ENCODE assay signal across 7 cellular contexts in the genomic region with DNA sequence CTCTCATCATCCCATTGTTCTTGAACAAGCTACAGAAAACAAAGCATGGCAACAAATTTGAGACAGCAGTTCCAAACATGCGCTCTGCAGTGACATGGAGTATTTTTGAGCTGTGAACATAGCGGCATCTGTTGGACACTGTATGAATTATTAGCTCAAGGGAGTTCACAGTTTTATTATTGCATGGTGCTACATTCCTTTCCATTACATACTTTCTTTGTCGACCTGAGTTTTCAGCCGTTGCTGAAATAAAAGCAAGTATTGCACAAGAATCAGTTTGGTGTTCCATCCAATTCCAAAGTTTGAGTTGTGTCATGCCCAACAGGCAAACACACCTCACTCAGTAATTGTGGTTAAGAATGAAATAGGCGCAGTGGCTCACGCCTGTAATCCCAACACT. TPM values are rescaled to one million over a fixed set of nuclear protein-coding genes. Genes with fewer than 3 reads are reported as not detected.
DNase-seq lines count a peak whose midpoint lies in the region; ATAC-seq, FAIRE-seq and TF ChIP-seq lines count a peak whose summit lies in the region.

No MANE protein-coding gene starts in this region.

- POLR2A ChIA-PET in CD8-positive, alpha-beta memory T cell (lab: Charles Lee), result interaction anchor here (1.0 kb wide), 1 partner anchor 129 kb away, joined by 3 read pairs; no protein-coding TSS in a partner anchor

- peaks cover 6 to 9% of the 10 kb centered on the region in 2 donors for H3K27me3 Mint-ChIP-seq in CD8-positive, alpha-beta memory T cell

- no peaks in the 10 kb centered on the region for H3K79me2 ChIP-seq in hepatocyte

- no peak overlapping the region for H3K4me3 Mint-ChIP-seq in CD8-positive, alpha-beta memory T cell

- H3K4me1 ChIP-seq in hepatocyte (ENCODE audit: insufficient read depth), result no peaks in the 10 kb centered on the region
- H3K4me1 ChIP-seq in CD8-positive, alpha-beta memory T cell (ENCODE audit: insufficient read depth, low read length), result no peaks in the 10 kb centered on the region

- TF ChIP-seq CTCF in GM06990 (IDR thresholded peaks at IDR 0.05; ENCODE audit: insufficient read depth, low read length, poor library complexity, severe bottlenecking) (peak; percentile 18), hepatocyte (IDR thresholded peaks at IDR 0.05; ENCODE audit: poor library complexity) (peak; percentile 46), GM13976 (IDR thresholded peaks at IDR 0.05; ENCODE audit: borderline replicate concordance, control extremely low read depth, extremely low read depth, insufficient read depth, missing control alignments) (no peak)

- H3K4me2 ChIP-seq in hepatocyte, result no peak overlapping the region

- no peak for FAIRE-seq in HTR-8/SVneo (lab: Jason Lieb, UNC)

- H3K9me3 Mint-ChIP-seq in CD8-positive, alpha-beta memory T cell, result peaks cover 0 to 2% (median 0%) of the 10 kb centered on the region in 5 donors

- no peaks in the 10 kb centered on the region for H3K9me2 ChIP-seq in hepatocyte (replicated peaks; ENCODE audit: insufficient read depth)

- H4K20me1 ChIP-seq in hepatocyte (ENCODE audit: insufficient read depth, poor library complexity, severe bottlenecking), result no peaks in the 10 kb centered on the region

- H3K27ac ChIP-seq in hepatocyte, result no peak overlapping the region
- no peak overlapping the region for H3K27ac ChIP-seq in CD8-positive, alpha-beta memory T cell (ENCODE audit: low read depth, low read length)

- no peak overlapping the region for H3K4me3 ChIP-seq in GM06990 (replicated peaks; ENCODE audit: low read depth, low read length)
- H3K4me3 ChIP-seq in hepatocyte, result no peak overlapping the region
- no peak overlapping the region for H3K4me3 ChIP-seq in CD8-positive, alpha-beta memory T cell (ENCODE audit: low read length)

- H3K4me1 Mint-ChIP-seq in CD8-positive, alpha-beta memory T cell, result peaks cover 4 to 11% (median 9%) of the 10 kb centered on the region in 3 donors

- H3K27me3 ChIP-seq in GM06990 (replicated peaks; ENCODE audit: control insufficient read depth, insufficient read depth, low read length), result no peaks in the 10 kb centered on the region
- no peaks in the 10 kb centered on the region for H3K27me3 ChIP-seq in hepatocyte
- peaks cover 3% of the 10 kb centered on the region for H3K27me3 ChIP-seq in CD8-positive, alpha-beta memory T cell (ENCODE audit: insufficient read depth, low read length, poor library complexity, severe bottlenecking)

- H3K36me3 ChIP-seq in GM06990 (ENCODE audit: control insufficient read depth, insufficient read depth, low read length), result no peaks in the 10 kb centered on the region
- H3K36me3 ChIP-seq in hepatocyte (replicated peaks; ENCODE audit: insufficient read depth, low read depth), result no peaks in the 10 kb centered on the region
- H3K36me3 ChIP-seq in CD8-positive, alpha-beta memory T cell (ENCODE audit: insufficient read depth, low read length), result no peaks in the 10 kb centered on the region

- CTCF ChIA-PET in CD8-positive, alpha-beta memory T cell (lab: Charles Lee), result interaction anchor here (1.2 to 1.7 kb wide), 3 partner anchors 75 to 146 kb away, joined by 3 to 11 read pairs (median 4); no protein-coding TSS in a partner anchor

- no peaks in the 10 kb centered on the region for H3K9me3 ChIP-seq in hepatocyte (ENCODE audit: low read depth)
- no peaks in the 10 kb centered on the region for H3K9me3 ChIP-seq in CD8-positive, alpha-beta memory T cell (ENCODE audit: low read length)

- H2AFZ ChIP-seq in hepatocyte, result no peak overlapping the region

- ATAC-seq in GM19395 (IDR thresholded peaks at IDR 0.05; ENCODE audit: unreplicated experiment), result no peak

- H3K36me3 Mint-ChIP-seq in CD8-positive, alpha-beta memory T cell, result no peaks in the 10 kb centered on the region

- no peak overlapping the region for H3K27ac Mint-ChIP-seq in CD8-positive, alpha-beta memory T cell

- DNase-seq in GM06990 (ENCODE audit: extremely low read depth, insufficient read length) (no peak), HTR-8/SVneo (ENCODE audit: insufficient read length, low spot score) (peak; percentile 22), SK-N-DZ (ENCODE audit: low spot score) (peak; percentile 56), hepatocyte (ENCODE audit: low spot score) (peak; percentile 22), GM13976 (ENCODE audit: low spot score) (no peak)
- DNase-seq in CD8-positive, alpha-beta memory T cell, result no peak

- 79% methylated on average over 6 of the region's 6 CpGs for WGBS in hepatocyte (ENCODE audit: low lambda C conversion rate, missing lambda C conversion rate)

- in situ Hi-C loops in GM13976 (cut with MboI; ENCODE audit: low sequenced_read_pairs, unreplicated experiment), result no loop called here

RNA-seq across cellular contexts. Expression of gene METTL21C, which starts 30.1 kb away (rescaled TPM):
- not detected in 2 replicates for polyA plus RNA-seq in SK-N-DZ (2014; cell fraction: cytosol; rRNA removed)
- polyA plus RNA-seq in SK-N-DZ (2014; cell fraction: nucleus; rRNA removed), result not detected in 2 replicates
- total RNA-seq in hepatocyte, result not detected in 2 replicates
- 0.43 TPM in 1 of 2 replicates, not detected in the other for polyA plus RNA-seq in hepatocyte
- total RNA-seq in CD8-positive, alpha-beta memory T cell, result not detected
- not detected for polyA plus RNA-seq in CD8-positive, alpha-beta memory T cell

RNA-seq across cellular contexts. Expression of gene TEX30, which starts 48.7 kb away (rescaled TPM):
- 6.1 and 9.8 TPM in 2 replicates for polyA plus RNA-seq in SK-N-DZ (2014; cell fraction: cytosol; rRNA removed)
- 13.6 and 16.2 TPM in 2 replicates for polyA plus RNA-seq in SK-N-DZ (2014; cell fraction: nucleus; rRNA removed)
- 11.3 and 15.4 TPM in 2 replicates for total RNA-seq in hepatocyte
- polyA plus RNA-seq in hepatocyte, result 14.6 and 20.6 TPM in 2 replicates
- total RNA-seq in CD8-positive, alpha-beta memory T cell, result 10 to 100 TPM; 58.5 to 64.3 TPM
- polyA plus RNA-seq in CD8-positive, alpha-beta memory T cell, result 22.0 TPM

Comparison
In these comparisons a context has a peak if more than half of its experiments do, and no peak if none do; other contexts are left out.
1. DNase-seq: peak in HTR-8/SVneo (single experiment), SK-N-DZ (single experiment) and hepatocyte (single experiment); none in GM06990 (single experiment), GM13976 (single experiment) and CD8-positive, alpha-beta memory T cell (0 of 5).